12 cellular contexts compared by ENCODE assay signal in the genomic region with DNA sequence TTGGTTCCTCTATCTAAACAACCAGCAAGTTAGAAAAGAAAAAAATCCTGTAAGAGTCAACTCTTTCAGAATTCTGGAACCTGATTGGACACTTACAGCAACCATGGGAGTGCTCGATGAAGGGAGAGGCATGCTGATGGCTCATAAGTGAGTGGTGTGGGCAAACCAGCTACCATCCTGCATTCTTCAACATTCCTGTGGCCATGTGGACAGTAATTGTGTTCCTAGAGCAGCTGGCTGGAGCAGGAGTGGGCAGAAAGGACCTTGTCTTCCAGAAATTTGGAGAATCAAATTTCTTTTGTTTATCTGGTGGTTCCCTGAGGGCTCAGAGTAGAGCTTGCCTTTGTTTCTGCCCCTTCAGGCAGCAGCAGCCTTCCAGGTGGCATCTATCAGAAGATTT. TPM values are rescaled to one million over a fixed set of nuclear protein-coding genes. Genes with fewer than 3 reads are reported as not detected.
A peak's percentile ranks its signal among the peaks of the same experiment; 100 is the strongest.
DNase-seq lines count a peak whose midpoint lies in the region; ATAC-seq and TF ChIP-seq lines count a peak whose summit lies in the region.
"Had no signal": no experiment of that assay in that cellular context is flagged by ENCODE, and none has a peak within 500 bp of the region (broad histone marks: within the 10 kb centered on the region; RNA-seq: fewer than 3 reads in every experiment).

No MANE protein-coding gene starts in this region.

- H3K56ac ChIP-seq in H9 (ENCODE audit: insufficient read length, low read depth, low read length) = no peak overlapping the region

- H2AFZ ChIP-seq in H9 (ENCODE audit: low read length) (no peak overlapping the region), fibroblast of lung (ENCODE audit: low read length) (no peak overlapping the region), smooth muscle cell (ENCODE audit: low read depth) (no peak overlapping the region)

- H3T11ph ChIP-seq in H9 (ENCODE audit: low read length) = no peak overlapping the region

- no peaks in the 10 kb centered on the region for H3K36me3 ChIP-seq in fibroblast of lung (ENCODE audit: control insufficient read depth, insufficient read depth, low read length)
- no peaks in the 10 kb centered on the region for H3K36me3 ChIP-seq in smooth muscle cell (ENCODE audit: low read depth)

- H3K4me1 ChIP-seq in H9 (ENCODE audit: insufficient read depth, low read length) (no peaks in the 10 kb centered on the region; the same call in 1 of the 2 replicates), fibroblast of lung (ENCODE audit: control insufficient read depth, extremely low read depth, insufficient read depth, low read length) (peaks cover 3% of the 10 kb centered on the region), smooth muscle cell (ENCODE audit: low read depth) (peaks cover 11% of the 10 kb centered on the region)

- no peak overlapping the region for H2BK20ac ChIP-seq in H9 (ENCODE audit: low read depth, low read length, poor library complexity, severe bottlenecking)

- no peaks in the 10 kb centered on the region for H3K9me3 Mint-ChIP-seq in H9
- H3K9me3 Mint-ChIP-seq: activated CD8-positive, alpha-beta T cell treated with anti-CD3 and anti-CD28 coated beads for 36 hours; activated naive CD8-positive, alpha-beta T cell treated with anti-CD3 and anti-CD28 coated beads, Interleukin-2, amount 10 ng/mL, durations not matched to agents 7 days and 5 days had no signal

- WGBS in H9 (ENCODE audit: extremely low coverage, insufficient read length, low lambda C conversion rate) = no CpG with 5 or more reads among the region's 1 CpG
- 3% methylated on average over 1 of the region's 1 CpG for WGBS in smooth muscle cell (ENCODE audit: low lambda C conversion rate)

- no peak overlapping the region for H3K23ac ChIP-seq in H9 (ENCODE audit: insufficient read length, low read depth, low read length)

- peaks cover 11% of the 10 kb centered on the region in 2 experiments for H3K4me1 Mint-ChIP-seq in H9

- H3K9ac ChIP-seq in H9 (ENCODE audit: extremely low read depth, insufficient read length, low read length) = no peak overlapping the region
- H3K9ac ChIP-seq in fibroblast of lung (ENCODE audit: insufficient read depth, low read length) = no peak overlapping the region
- H3K9ac ChIP-seq in smooth muscle cell (ENCODE audit: low read depth) = no peak overlapping the region

- H3K79me1 ChIP-seq in H9 (ENCODE audit: insufficient read depth, low read depth, low read length, poor library complexity, severe bottlenecking) = no peaks in the 10 kb centered on the region

- H4K5ac ChIP-seq in H9 (ENCODE audit: insufficient read length, low read depth, low read length) = no peak overlapping the region

- peaks cover 6% of the 10 kb centered on the region for H3F3A ChIP-seq in smooth muscle cell (ENCODE audit: low read depth)

- no peak overlapping the region for H3K4me3 Mint-ChIP-seq in H9
- H3K4me3 Mint-ChIP-seq: activated CD8-positive, alpha-beta T cell treated with anti-CD3 and anti-CD28 coated beads for 36 hours; activated naive CD8-positive, alpha-beta T cell treated with anti-CD3 and anti-CD28 coated beads, Interleukin-2, amount 10 ng/mL, durations not matched to agents 7 days and 5 days had no signal

- no peak overlapping the region for H2BK15ac ChIP-seq in H9 (ENCODE audit: low read depth, low read length)

- H3K14ac ChIP-seq in H9 (ENCODE audit: insufficient read depth, low read length) = no peak overlapping the region

- H3K27ac ChIP-seq in H9 (ENCODE audit: insufficient read length, low read depth, low read length) (no peak overlapping the region), fibroblast of lung (ENCODE audit: insufficient read depth, low read length) (no peak overlapping the region), smooth muscle cell (ENCODE audit: low read depth) (peak overlapping the region; percentile 70)

- peak; percentile 22 for DNase-seq in H9
- DNase-seq in SK-MEL-5 (ENCODE audit: low read depth, low spot score) = peak; percentile 65
- DNase-seq in fibroblast of lung (ENCODE audit: low read depth in 2 of 2) = peak; percentile 72 to 96
- no peak for DNase-seq in smooth muscle cell (lab: John Stamatoyannopoulos, UW; ENCODE audit: unreplicated experiment)
- DNase-seq in activated CD4-positive, alpha-beta T cell treated with anti-CD3 and anti-CD28 coated beads for 4 hours = no peak
- DNase-seq: activated CD8-positive, alpha-beta T cell treated with anti-CD3 and anti-CD28 coated beads for 36 hours; activated naive CD8-positive, alpha-beta T cell treated with anti-CD3 and anti-CD28 coated beads, Interleukin-2, amount 10 ng/mL, durations not matched to agents 7 days and 5 days; NCI-H187 treated with DMSO at 0.1 percent for 48 hours; Right ventricle myocardium superior had no signal

- no peak overlapping the region for H2BK5ac ChIP-seq in H9 (ENCODE audit: insufficient read length, low read length)

- ATAC-seq in GM18517 (IDR thresholded peaks at IDR 0.05; ENCODE audit: unreplicated experiment) = no peak
- no peak for ATAC-seq in GM18511 (IDR thresholded peaks at IDR 0.05; ENCODE audit: unreplicated experiment)
- ATAC-seq in HG02642 (IDR thresholded peaks at IDR 0.05; ENCODE audit: poor library complexity, unreplicated experiment) = no peak
- ATAC-seq: activated CD8-positive, alpha-beta T cell treated with anti-CD3 and anti-CD28 coated beads for 36 hours had no signal

- no peak for TF ChIP-seq CTCF in H9 (conservative IDR thresholded peaks at IDR 0.05)
- TF ChIP-seq CTCF in fibroblast of lung (conservative IDR thresholded peaks at IDR 0.05 in 1 of 2, IDR thresholded peaks at IDR 0.05 in 1 of 2; ENCODE audit: low read depth in 1 of 2, low read length in 2 of 2) = no peak
- TF ChIP-seq CTCF in smooth muscle cell (IDR thresholded peaks at IDR 0.05; ENCODE audit: borderline replicate concordance, insufficient read depth, poor library complexity, severe bottlenecking) = no peak

- H3K18ac ChIP-seq in H9 (ENCODE audit: insufficient read length, low read depth, low read length) = peak overlapping the region; percentile 28

- in situ Hi-C loops in SK-MEL-5 (cut with HindIII; ENCODE audit: low pct_unique_long_range_greater_than_20kb, low sequenced_read_pairs) = no loop called here

- H3K9me3 ChIP-seq in H9 (ENCODE audit: control insufficient read depth, low read depth, low read length) = no peaks in the 10 kb centered on the region
- H3K9me3 ChIP-seq in fibroblast of lung (ENCODE audit: control insufficient read depth, insufficient read depth, low read depth, low read length) = no peaks in the 10 kb centered on the region
- H3K9me3 ChIP-seq in smooth muscle cell (replicated peaks; ENCODE audit: low read depth) = no peaks in the 10 kb centered on the region

- H4K20me1 ChIP-seq in H9 (ENCODE audit: control insufficient read depth, insufficient read depth, insufficient read length) (no peaks in the 10 kb centered on the region), fibroblast of lung (ENCODE audit: control insufficient read depth, extremely low read depth, insufficient read depth, low read length) (no peaks in the 10 kb centered on the region), smooth muscle cell (ENCODE audit: low read depth) (no peaks in the 10 kb centered on the region)

- no peak overlapping the region for H4K91ac ChIP-seq in H9 (ENCODE audit: insufficient read length, low read depth, low read length)

- H3K27me3 Mint-ChIP-seq in H9 (ENCODE audit: low read depth) = peaks cover 18% of the 10 kb centered on the region
- H3K27me3 Mint-ChIP-seq: activated CD8-positive, alpha-beta T cell treated with anti-CD3 and anti-CD28 coated beads for 36 hours had no signal

- H3K23me2 ChIP-seq in H9 (ENCODE audit: insufficient read length, low read depth, low read length, poor library complexity, severe bottlenecking) = no peaks in the 10 kb centered on the region

- H3K36me3 Mint-ChIP-seq in H9 (ENCODE audit: insufficient read depth in 1 of 3, low read depth in 3 of 3) = no peaks in the 10 kb centered on the region
- H3K36me3 Mint-ChIP-seq: activated naive CD8-positive, alpha-beta T cell treated with anti-CD3 and anti-CD28 coated beads, Interleukin-2, amount 10 ng/mL, durations not matched to agents 7 days and 5 days had no signal

- H3K4ac ChIP-seq in H9 (ENCODE audit: low read depth, low read length) = no peak overlapping the region

- H3K4me2 ChIP-seq in H9 (ENCODE audit: insufficient read depth, insufficient read length, low read length) (no peak overlapping the region), fibroblast of lung (ENCODE audit: extremely low read depth, insufficient read depth, low read length) (peak overlapping the region; percentile 19), smooth muscle cell (peak overlapping the region; percentile 68)

- H3K79me2 ChIP-seq in H9 (ENCODE audit: insufficient read depth, low read length) (no peaks in the 10 kb centered on the region), fibroblast of lung (ENCODE audit: control insufficient read depth, insufficient read depth, low read length) (no peaks in the 10 kb centered on the region), smooth muscle cell (ENCODE audit: low read depth) (no peaks in the 10 kb centered on the region)

- H3K27me3 ChIP-seq in H9 (ENCODE audit: insufficient read depth, low read length) = no peaks in the 10 kb centered on the region; the same call in 1 of the 2 replicates
- H3K27me3 ChIP-seq in fibroblast of lung (ENCODE audit: control insufficient read depth, insufficient read depth, low read length) = peaks cover 5% of the 10 kb centered on the region
- no peaks in the 10 kb centered on the region for H3K27me3 ChIP-seq in smooth muscle cell (ENCODE audit: low read depth)

- H3K27ac Mint-ChIP-seq in H9 = no peak overlapping the region
- H3K27ac Mint-ChIP-seq: activated CD8-positive, alpha-beta T cell treated with anti-CD3 and anti-CD28 coated beads for 36 hours; activated naive CD8-positive, alpha-beta T cell treated with anti-CD3 and anti-CD28 coated beads, Interleukin-2, amount 10 ng/mL, durations not matched to agents 7 days and 5 days had no signal

- H3K4me3 ChIP-seq in fibroblast of lung (replicated peaks in 1 of 4; ENCODE audit: control extremely low read depth in 1 of 4, insufficient read depth in 1 of 4, low read depth in 3 of 4, low read length in 4 of 4) (no peak overlapping the region), smooth muscle cell (no peak overlapping the region)

- H2BK12ac ChIP-seq in H9 (ENCODE audit: insufficient read length, low read depth, low read length) = no peak overlapping the region

- H4K8ac ChIP-seq in H9 (replicated peaks; ENCODE audit: insufficient read length, low read depth, low read length) = no peak overlapping the region

- H2BK120ac ChIP-seq in H9 (ENCODE audit: low read depth, low read length, poor library complexity, severe bottlenecking) = no peak overlapping the region

- H2AK5ac ChIP-seq in H9 (ENCODE audit: insufficient read length, low read length) = no peak overlapping the region

RNA-seq across cellular contexts. Expression of a gene that starts 22.5 kb away (rescaled TPM):
- total RNA-seq in H9 (2021) (4.9 and 5.7 TPM in 2 replicates), fibroblast of lung (not detected in 2 replicates), smooth muscle cell (39.0 and 95.1 TPM in 2 replicates)
- not detected in 2 replicates for total RNA-seq in SK-MEL-5 (2014; rRNA removed; shearing (Covaris generic))
- not detected in 2 replicates for polyA plus RNA-seq in SK-MEL-5 (2015; cell fraction: cytosol; rRNA removed)
- polyA plus RNA-seq in SK-MEL-5 (2015; cell fraction: nucleus; rRNA removed) = not detected in 2 replicates
- polyA plus RNA-seq in fibroblast of lung (not detected in 2 replicates), smooth muscle cell (35.8 and 77.7 TPM in 2 replicates)
- polyA plus RNA-seq in fibroblast of lung (2012) = not detected in 2 replicates
- not detected in 2 replicates for polyA minus RNA-seq in fibroblast of lung (ENCODE audit: low replicate concordance)
- total RNA-seq: activated CD8-positive, alpha-beta T cell treated with anti-CD3 and anti-CD28 coated beads for 36 hours; activated naive CD8-positive, alpha-beta T cell treated with anti-CD3 and anti-CD28 coated beads, Interleukin-2, amount 10 ng/mL, durations not matched to agents 7 days and 5 days had no signal

RNA-seq across cellular contexts. Expression of a gene that starts 25.6 kb away (rescaled TPM):
- 0.90 and 0.98 TPM in 2 replicates for total RNA-seq in H9 (2021)
- total RNA-seq in SK-MEL-5 (2014; rRNA removed; shearing (Covaris generic)) = not detected in 2 replicates
- polyA plus RNA-seq in SK-MEL-5 (2015; cell fraction: cytosol; rRNA removed) = not detected in 2 replicates
- not detected in 2 replicates for polyA plus RNA-seq in SK-MEL-5 (2015; cell fraction: nucleus; rRNA removed)
- 0.77 and 1.7 TPM in 2 replicates for total RNA-seq in fibroblast of lung
- polyA plus RNA-seq in fibroblast of lung = 0.14 and 0.18 TPM in 2 replicates
- 0.69 and 0.80 TPM in 2 replicates for polyA plus RNA-seq in fibroblast of lung (2012)
- not detected in 2 replicates for polyA minus RNA-seq in fibroblast of lung (ENCODE audit: low replicate concordance)
- total RNA-seq in smooth muscle cell = 1.6 and 2.7 TPM in 2 replicates
- polyA plus RNA-seq in smooth muscle cell = 5.5 and 7.3 TPM in 2 replicates

RNA-seq across cellular contexts. Expression of a gene that starts 37.2 kb away (rescaled TPM):
- total RNA-seq in H9 (2021) = 104 and 105 TPM in 2 replicates
- total RNA-seq in SK-MEL-5 (2014; rRNA removed; shearing (Covaris generic)) = 159 and 163 TPM in 2 replicates
- 188 and 223 TPM in 2 replicates for polyA plus RNA-seq in SK-MEL-5 (2015; cell fraction: cytosol; rRNA removed)
- polyA plus RNA-seq in SK-MEL-5 (2015; cell fraction: nucleus; rRNA removed) = 215 and 221 TPM in 2 replicates
- total RNA-seq in fibroblast of lung = 59.8 and 90.0 TPM in 2 replicates
- 96.4 and 99.0 TPM in 2 replicates for polyA plus RNA-seq in fibroblast of lung
- 114 and 119 TPM in 2 replicates for polyA plus RNA-seq in fibroblast of lung (2012)
- 247 and 273 TPM in 2 replicates for polyA minus RNA-seq in fibroblast of lung (ENCODE audit: low replicate concordance)
- 64.2 and 95.9 TPM in 2 replicates for total RNA-seq in smooth muscle cell
- polyA plus RNA-seq in smooth muscle cell = 86.5 and 87.4 TPM in 2 replicates

RNA-seq across cellular contexts. Expression of a gene that starts 40.2 kb away (rescaled TPM):
- total RNA-seq in H9 (2021) (126 and 131 TPM in 2 replicates), fibroblast of lung (58.8 and 76.5 TPM in 2 replicates), smooth muscle cell (45.5 and 49.1 TPM in 2 replicates)
- 167 and 172 TPM in 2 replicates for total RNA-seq in SK-MEL-5 (2014; rRNA removed; shearing (Covaris generic))
- 195 and 204 TPM in 2 replicates for polyA plus RNA-seq in SK-MEL-5 (2015; cell fraction: cytosol; rRNA removed)
- 179 and 295 TPM in 2 replicates for polyA plus RNA-seq in SK-MEL-5 (2015; cell fraction: nucleus; rRNA removed)
- polyA plus RNA-seq in fibroblast of lung (69.8 and 122 TPM in 2 replicates), smooth muscle cell (133 and 151 TPM in 2 replicates)
- polyA plus RNA-seq in fibroblast of lung (2012) = 101 and 168 TPM in 2 replicates
- 110 and 231 TPM in 2 replicates for polyA minus RNA-seq in fibroblast of lung (ENCODE audit: low replicate concordance)

RNA-seq across cellular contexts. Expression of a gene that starts 59.4 kb away (rescaled TPM):
- total RNA-seq in H9 (2021) (49.1 and 49.3 TPM in 2 replicates), fibroblast of lung (116 and 133 TPM in 2 replicates), smooth muscle cell (36.6 and 39.7 TPM in 2 replicates)
- not detected in 2 replicates for total RNA-seq in SK-MEL-5 (2014; rRNA removed; shearing (Covaris generic))
- polyA plus RNA-seq in SK-MEL-5 (2015; cell fraction: cytosol; rRNA removed) = 0.04 and 0.25 TPM in 2 replicates
- not detected in 2 replicates for polyA plus RNA-seq in SK-MEL-5 (2015; cell fraction: nucleus; rRNA removed)
- polyA plus RNA-seq in fibroblast of lung (24.1 and 44.4 TPM in 2 replicates), smooth muscle cell (141 and 163 TPM in 2 replicates)
- 72.1 and 157 TPM in 2 replicates for polyA plus RNA-seq in fibroblast of lung (2012)
- polyA minus RNA-seq in fibroblast of lung (ENCODE audit: low replicate concordance) = 93.3 and 303 TPM in 2 replicates

Comparison
In these comparisons a context has a peak if more than half of its experiments do, and no peak if none do; other contexts are left out.
1. DNase-seq: peak in H9 (single experiment), SK-MEL-5 (single experiment) and fibroblast of lung (2 of 2); none in smooth muscle cell (single experiment) and activated CD4-positive, alpha-beta T cell treated with anti-CD3 and anti-CD28 coated beads for 4 hours (0 of 2).